8 cellular contexts compared by ENCODE assay signal in the genomic region with DNA sequence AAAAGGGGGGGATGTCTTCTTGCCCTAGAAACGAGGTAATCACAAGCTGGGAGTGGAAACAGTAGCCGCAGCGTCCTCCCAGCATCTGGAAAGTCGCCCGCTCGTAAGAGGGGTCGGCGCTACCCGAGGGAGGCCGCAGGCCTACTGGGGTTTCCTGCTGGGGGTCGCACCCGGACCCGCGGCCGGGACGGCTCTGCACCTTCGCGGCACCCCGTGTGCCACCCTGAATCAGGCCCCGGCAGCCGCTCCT. TPM values are rescaled to one million over a fixed set of nuclear protein-coding genes. Genes with fewer than 3 reads are reported as not detected.
A peak's percentile ranks its signal among the peaks of the same experiment; 100 is the strongest.
DNase-seq lines count a peak whose midpoint lies in the region; ATAC-seq lines count a peak whose summit lies in the region.

No MANE protein-coding gene starts in this region.

- H3K27me3 ChIP-seq in duodenal mucosa (ENCODE audit: control insufficient read depth in 1 of 2, insufficient read depth in 2 of 2, low read length in 2 of 2): no peaks in the 10 kb centered on the region

- H3K27ac ChIP-seq in KOPT-K1 (ENCODE audit: low read depth, low read length, poor library complexity, severe bottlenecking): peak overlapping the region; percentile 96
- peak overlapping the region; percentile 100 for H3K27ac ChIP-seq in duodenal mucosa (ENCODE audit: low read depth, low read length)

- H3K4me1 Mint-ChIP-seq in natural killer cell treated with Interleukin-12 subunit alpha and Interleukin-12 subunit beta and Interleukin-15 and Interleukin-18, amount 100 ng/mL, for 72 hours (ENCODE audit: low read depth in 2 of 2): peaks cover 48 to 58% of the 10 kb centered on the region in 2 donors

- H3K4me1 ChIP-seq in duodenal mucosa (ENCODE audit: control insufficient read depth in 1 of 2, insufficient read depth in 2 of 2, low read length in 2 of 2): peaks cover 38 to 49% of the 10 kb centered on the region in 2 donors

- H3K9ac ChIP-seq in duodenal mucosa (ENCODE audit: low read depth in 1 of 2, low read length in 2 of 2): peak overlapping the region; percentile 93 to 97

- H3K9me3 ChIP-seq in KOPT-K1 (ENCODE audit: insufficient read depth, low read length, poor library complexity, severe bottlenecking) (no peaks in the 10 kb centered on the region), duodenal mucosa (ENCODE audit: control insufficient read depth in 1 of 2, low read length in 2 of 2) (no peaks in the 10 kb centered on the region)

- H3K27ac Mint-ChIP-seq in natural killer cell treated with Interleukin-12 subunit alpha and Interleukin-12 subunit beta and Interleukin-15 and Interleukin-18, amount 100 ng/mL, for 72 hours: peak overlapping the region; percentile 95 to 99

- peak overlapping the region; percentile 93 to 94 for H3K4me3 ChIP-seq in duodenal mucosa (ENCODE audit: low read depth in 1 of 2, low read length in 2 of 2)

- H3K36me3 ChIP-seq in KOPT-K1 (ENCODE audit: insufficient read depth, low read length) (peaks cover 7% of the 10 kb centered on the region), duodenal mucosa (ENCODE audit: control insufficient read depth in 1 of 2, insufficient read depth in 2 of 2, low read length in 2 of 2) (no peaks in the 10 kb centered on the region)

- H3K4me3 Mint-ChIP-seq in natural killer cell treated with Interleukin-12 subunit alpha and Interleukin-12 subunit beta and Interleukin-15 and Interleukin-18, amount 100 ng/mL, for 72 hours: peak overlapping the region; percentile 98

- H3K36me3 Mint-ChIP-seq in natural killer cell treated with Interleukin-12 subunit alpha and Interleukin-12 subunit beta and Interleukin-15 and Interleukin-18, amount 100 ng/mL, for 72 hours: peaks cover 15% of the 10 kb centered on the region

- DNase-seq in natural killer cell treated with Interleukin-12 subunit alpha and Interleukin-12 subunit beta and Interleukin-15 and Interleukin-18, amount 100 ng/mL, for 72 hours (ENCODE audit: low spot score): no peak
- DNase-seq in MV-4-11 (lab: John Stamatoyannopoulos, UW) (no peak), UCSD-AML1 (lab: John Stamatoyannopoulos, UW; ENCODE audit: unreplicated experiment) (no peak), NCI-H1092 treated with DMSO at 0.1 percent for 48 hours (lab: John Stamatoyannopoulos, UW) (no peak)

- no peaks in the 10 kb centered on the region for H3K9me3 Mint-ChIP-seq in natural killer cell treated with Interleukin-12 subunit alpha and Interleukin-12 subunit beta and Interleukin-15 and Interleukin-18, amount 100 ng/mL, for 72 hours

- no peaks in the 10 kb centered on the region for H3K27me3 Mint-ChIP-seq in natural killer cell treated with Interleukin-12 subunit alpha and Interleukin-12 subunit beta and Interleukin-15 and Interleukin-18, amount 100 ng/mL, for 72 hours

- peak; percentile 3 for ATAC-seq in GM19023 (IDR thresholded peaks at IDR 0.05; ENCODE audit: unreplicated experiment)
- ATAC-seq in natural killer cell treated with Interleukin-12 subunit alpha and Interleukin-12 subunit beta and Interleukin-15 and Interleukin-18, amount 100 ng/mL, for 72 hours: peak in 1 of 2 donors; percentile 0
- no peak for ATAC-seq in HG03442 (IDR thresholded peaks at IDR 0.05; ENCODE audit: unreplicated experiment)

RNA-seq across cellular contexts. Expression of gene ZBTB25, which starts 0.5 kb away (rescaled TPM):
- 10 to 100 TPM; 15.2 to 21.4 TPM for total RNA-seq in natural killer cell treated with Interleukin-12 subunit alpha and Interleukin-12 subunit beta and Interleukin-15 and Interleukin-18, amount 100 ng/mL, for 72 hours

RNA-seq across cellular contexts. Expression of gene ZBTB1, which starts 1.5 kb away (rescaled TPM):
- total RNA-seq in natural killer cell treated with Interleukin-12 subunit alpha and Interleukin-12 subunit beta and Interleukin-15 and Interleukin-18, amount 100 ng/mL, for 72 hours: 10 to 100 TPM; 42.5 to 46.8 TPM

RNA-seq across cellular contexts. Expression of gene HSPA2, which starts 37.4 kb away (rescaled TPM):
- 10 to 100 TPM in 1 of 2 donors, 1 to 10 TPM in 1; 5.7 to 12.5 TPM for total RNA-seq in natural killer cell treated with Interleukin-12 subunit alpha and Interleukin-12 subunit beta and Interleukin-15 and Interleukin-18, amount 100 ng/mL, for 72 hours

RNA-seq across cellular contexts. Expression of gene AKAP5, which starts 37.8 kb away (rescaled TPM):
- 1 to 10 TPM; 2.0 to 2.2 TPM for total RNA-seq in natural killer cell treated with Interleukin-12 subunit alpha and Interleukin-12 subunit beta and Interleukin-15 and Interleukin-18, amount 100 ng/mL, for 72 hours

RNA-seq across cellular contexts. Expression of gene PPP1R36, which starts 46.7 kb away (rescaled TPM):
- under 1 TPM in 1 of 2 donors, not detected in 1; 0.17 TPM for total RNA-seq in natural killer cell treated with Interleukin-12 subunit alpha and Interleukin-12 subunit beta and Interleukin-15 and Interleukin-18, amount 100 ng/mL, for 72 hours
